Comparison of ENCODE assay signal across 12 cellular contexts in genomic region chr3:48929358-48930035, GRCh38. TPM values are rescaled to one million over a fixed set of nuclear protein-coding genes. Genes with fewer than 3 reads are reported as not detected.
DNase-seq lines count a peak whose midpoint lies in the region; ATAC-seq and TF ChIP-seq lines count a peak whose summit lies in the region.
"Had no signal": no experiment of that assay in that cellular context is flagged by ENCODE, and none has a peak within 500 bp of the region (broad histone marks: within the 10 kb centered on the region; RNA-seq: fewer than 3 reads in every experiment).

No MANE protein-coding gene starts in this region.

- no peaks in the 10 kb centered on the region for H3K9me3 Mint-ChIP-seq in activated naive CD4-positive, alpha-beta T cell treated with anti-CD3 and anti-CD28 coated beads, Interleukin-2, amount 50 U/mL, for 24 hours
- no peaks in the 10 kb centered on the region for H3K9me3 Mint-ChIP-seq in T-cell
- H3K9me3 Mint-ChIP-seq in stimulated activated effector memory CD8-positive, alpha-beta T cell treated with anti-CD3 and anti-CD28 coated beads, Interleukin-12 subunit alpha, Interleukin-12 subunit beta, amount 100 ng/mL, for 72 hours = no peaks in the 10 kb centered on the region

- H3K27me3 Mint-ChIP-seq in activated naive CD4-positive, alpha-beta T cell treated with anti-CD3 and anti-CD28 coated beads, Interleukin-2, amount 50 U/mL, for 24 hours = no peaks in the 10 kb centered on the region
- H3K27me3 Mint-ChIP-seq in T-cell = no peaks in the 10 kb centered on the region

- TF ChIP-seq CTCF in choroid plexus epithelial cell (conservative IDR thresholded peaks at IDR 0.05; ENCODE audit: low read depth, low read length) = peak; percentile 14

- no peak for DNase-seq in activated naive CD4-positive, alpha-beta T cell treated with anti-CD3 and anti-CD28 coated beads, Interleukin-2, amount 50 U/mL, for 16 hours
- DNase-seq in T-cell = no peak
- peak; percentile 71 for DNase-seq in choroid plexus epithelial cell (ENCODE audit: low read depth)
- no peak for DNase-seq in stimulated activated effector memory CD8-positive, alpha-beta T cell treated with anti-CD3 and anti-CD28 coated beads, Interleukin-12 subunit alpha, Interleukin-12 subunit beta, amount 100 ng/mL, for 72 hours (ENCODE audit: low spot score in 2 of 2)
- DNase-seq: NCI-H1092; PC-9; stimulated activated CD4-positive, alpha-beta T cell treated with anti-CD3 and anti-CD28 coated beads, Interleukin-4, amount 100 ng/mL, for 24 hours; stimulated activated naive CD4-positive, alpha-beta T cell treated with Interleukin-2 at 50 U/mL for 16 hours had no signal

- H3K4me3 Mint-ChIP-seq in activated naive CD4-positive, alpha-beta T cell treated with anti-CD3 and anti-CD28 coated beads, Interleukin-2, amount 50 U/mL, for 24 hours = peak overlapping the region; percentile 79
- peak overlapping the region in 2 of 3 donors; percentile 10 to 56 for H3K4me3 Mint-ChIP-seq in T-cell
- peak overlapping the region; percentile 63 for H3K4me3 Mint-ChIP-seq in stimulated activated effector memory CD8-positive, alpha-beta T cell treated with anti-CD3 and anti-CD28 coated beads, Interleukin-12 subunit alpha, Interleukin-12 subunit beta, amount 100 ng/mL, for 72 hours

- no peak overlapping the region for H3K4me3 ChIP-seq in choroid plexus epithelial cell (ENCODE audit: low read depth, low read length)
- H3K4me3 ChIP-seq: PC-9 had no signal

- POLR2A ChIA-PET in T-cell (lab: Charles Lee) = interaction anchor here (0.5 to 0.7 kb wide), 4 partner anchors 9 to 1615 kb away, joined by 3 to 8 read pairs (median 4); no protein-coding TSS in a partner anchor

- no peak for ATAC-seq in T-cell (replicated peaks in 1 of 4)
- no peak for ATAC-seq in stimulated activated effector memory CD8-positive, alpha-beta T cell treated with anti-CD3 and anti-CD28 coated beads, Interleukin-12 subunit alpha, Interleukin-12 subunit beta, amount 100 ng/mL, for 72 hours
- no peak for ATAC-seq in HG02759 (IDR thresholded peaks at IDR 0.05; ENCODE audit: unreplicated experiment)
- no peak for ATAC-seq in HG03280 (IDR thresholded peaks at IDR 0.05; ENCODE audit: unreplicated experiment)
- ATAC-seq in HG02870 (IDR thresholded peaks at IDR 0.05; ENCODE audit: unreplicated experiment) = no peak

- peaks cover 21% of the 10 kb centered on the region for H3K36me3 Mint-ChIP-seq in activated naive CD4-positive, alpha-beta T cell treated with anti-CD3 and anti-CD28 coated beads, Interleukin-2, amount 50 U/mL, for 24 hours
- H3K36me3 Mint-ChIP-seq in T-cell = peaks cover 60% of the 10 kb centered on the region
- H3K36me3 Mint-ChIP-seq in stimulated activated effector memory CD8-positive, alpha-beta T cell treated with anti-CD3 and anti-CD28 coated beads, Interleukin-12 subunit alpha, Interleukin-12 subunit beta, amount 100 ng/mL, for 72 hours = peaks cover 100% of the 10 kb centered on the region

- peak overlapping the region; percentile 73 for H3K27ac Mint-ChIP-seq in activated naive CD4-positive, alpha-beta T cell treated with anti-CD3 and anti-CD28 coated beads, Interleukin-2, amount 50 U/mL, for 24 hours
- peak overlapping the region; percentile 3 to 56 for H3K27ac Mint-ChIP-seq in T-cell
- H3K27ac Mint-ChIP-seq in stimulated activated effector memory CD8-positive, alpha-beta T cell treated with anti-CD3 and anti-CD28 coated beads, Interleukin-12 subunit alpha, Interleukin-12 subunit beta, amount 100 ng/mL, for 72 hours = peak overlapping the region; percentile 63

- CTCF ChIA-PET in T-cell (lab: Charles Lee) = interaction anchor here in 1 of 2 donors (0.6 kb wide), 1 partner anchor 1861 kb away, joined by 4 read pairs; no protein-coding TSS in a partner anchor

- peaks cover 71% of the 10 kb centered on the region for H3K4me1 Mint-ChIP-seq in activated naive CD4-positive, alpha-beta T cell treated with anti-CD3 and anti-CD28 coated beads, Interleukin-2, amount 50 U/mL, for 24 hours
- H3K4me1 Mint-ChIP-seq in T-cell = peaks cover 70 to 74% (median 71%) of the 10 kb centered on the region in 3 donors
- H3K4me1 Mint-ChIP-seq in stimulated activated effector memory CD8-positive, alpha-beta T cell treated with anti-CD3 and anti-CD28 coated beads, Interleukin-12 subunit alpha, Interleukin-12 subunit beta, amount 100 ng/mL, for 72 hours = peaks cover 65% of the 10 kb centered on the region

RNA-seq across cellular contexts. Expression of gene ARIH2, which starts 10.9 kb away (rescaled TPM):
- total RNA-seq in T-cell = 100 to 1,000 TPM; 136 to 163 (median 153) TPM

RNA-seq across cellular contexts. Expression of gene SLC25A20, which starts 30.8 kb away (rescaled TPM):
- total RNA-seq in T-cell = 10 to 100 TPM in 4 of 5 donors, 1 to 10 TPM in 1; 9.4 to 18.2 (median 14.7) TPM
